ENCODE assay signal across 21 cellular contexts in genomic region chr10:78857193-78857592, GRCh38.
"Had no signal": no experiment of that assay in that cellular context is flagged by ENCODE, and none has a peak within 500 bp of the region (broad histone marks: within the 10 kb centered on the region; RNA-seq: fewer than 3 reads in every experiment).

No MANE protein-coding gene starts in this region.

- H3K9me3 ChIP-seq: colonic mucosa, esophagus squamous epithelium, gastroesophageal sphincter, left ventricle myocardium inferior, lower lobe of right lung, mucosa of descending colon had no signal

- DNase-seq: cerebellar nuclear complex; cortex of kidney; effector CD8-positive, alpha-beta T cell; effector memory CD8-positive, alpha-beta T cell; endodermal cell; erythroblast; esophagus squamous epithelium; foreskin fibroblast; foreskin melanocyte; glutamatergic neuron; immature natural killer cell; kidney glomerular epithelial cell; lower lobe of right lung had no signal

- H2AFZ ChIP-seq: hepatocyte had no signal

- H3K4me2 ChIP-seq: hepatocyte had no signal

- H3K27ac ChIP-seq: colonic mucosa, epithelial cell of prostate, esophagus squamous epithelium, gastroesophageal sphincter, hepatocyte, left ventricle myocardium inferior, lower lobe of right lung had no signal

- H3K27me3 ChIP-seq: colonic mucosa, esophagus squamous epithelium, gastroesophageal sphincter, hepatocyte had no signal

- H3K4me1 ChIP-seq: colonic mucosa had no signal

- H3K4me3 ChIP-seq: colonic mucosa, esophagus squamous epithelium, gastroesophageal sphincter, hepatocyte, left ventricle myocardium inferior, lower lobe of right lung, mucosa of descending colon had no signal

- H3K36me3 ChIP-seq: colonic mucosa, esophagus squamous epithelium, gastroesophageal sphincter, left ventricle myocardium inferior, lower lobe of right lung had no signal

- ATAC-seq: effector memory CD8-positive, alpha-beta T cell; esophagus mucosa; gastroesophageal sphincter; left colon had no signal

- H3K79me2 ChIP-seq: hepatocyte had no signal
